Comparison of ENCODE assay signal across 7 cellular contexts in genomic region chr10:110311357-110311949, GRCh38.
DNase-seq lines count a peak whose midpoint lies in the region; ATAC-seq and TF ChIP-seq lines count a peak whose summit lies in the region.

No MANE protein-coding gene starts in this region.

- H3K9me2 ChIP-seq in DOHH2 (replicated peaks; ENCODE audit: control insufficient read depth, low read length), result no peaks in the 10 kb centered on the region

- peak; percentile 15 for DNase-seq in NCI-H510A (lab: John Stamatoyannopoulos, UW)
- DNase-seq in activated T-cell treated with anti-CD3 and anti-CD28 coated beads, Interleukin-2, amount 50 U/mL, for 24 hours, result peak; percentile 53
- peak; percentile 46 for DNase-seq in globus pallidus (ENCODE audit: low spot score)
- DNase-seq in putamen (ENCODE audit: low spot score), result peak; percentile 45

- TF ChIP-seq CTCF in DOHH2 (IDR thresholded peaks at IDR 0.05; ENCODE audit: low read depth, low read length, poor library complexity, severe bottlenecking), result peak; percentile 77
- TF ChIP-seq CTCF in HEK293 (tag by site-specific recombination; IDR thresholded peaks at IDR 0.05), result peak; percentile 57; the same call in 1 of the 2 replicates

- no peak overlapping the region for H3K27ac Mint-ChIP-seq in activated T-cell treated with anti-CD3 and anti-CD28 coated beads, Interleukin-2, amount 50 U/mL, for 24 hours

- H3K4me3 Mint-ChIP-seq in activated T-cell treated with anti-CD3 and anti-CD28 coated beads, Interleukin-2, amount 50 U/mL, for 24 hours, result no peak overlapping the region

- H4K20me1 ChIP-seq in DOHH2 (ENCODE audit: control insufficient read depth, insufficient read depth, low read depth, low read length), result no peaks in the 10 kb centered on the region

- no peaks in the 10 kb centered on the region for H3K9me3 Mint-ChIP-seq in activated T-cell treated with anti-CD3 and anti-CD28 coated beads, Interleukin-2, amount 50 U/mL, for 24 hours

- H3K36me3 ChIP-seq in DOHH2 (ENCODE audit: control insufficient read depth, low read length), result no peaks in the 10 kb centered on the region
- H3K36me3 ChIP-seq in HEK293 (ENCODE audit: control insufficient read depth in 2 of 2, insufficient read depth in 1 of 2, low read length in 2 of 2), result no peaks in the 10 kb centered on the region

- no peaks in the 10 kb centered on the region for H3K79me2 ChIP-seq in DOHH2 (ENCODE audit: control insufficient read depth, low read length)

- H3K4me1 Mint-ChIP-seq in activated T-cell treated with anti-CD3 and anti-CD28 coated beads, Interleukin-2, amount 50 U/mL, for 24 hours (ENCODE audit: low read depth), result peaks cover 34% of the 10 kb centered on the region

- H3K27ac ChIP-seq in DOHH2 (ENCODE audit: low read depth, low read length) (no peak overlapping the region), HEK293 (ENCODE audit: extremely low read depth, low read depth, low read length) (no peak overlapping the region)

- H3K4me2 ChIP-seq in DOHH2 (ENCODE audit: low read length), result 0 out of 2 replicates have a peak overlapping the region, but pooled peaks have one; percentile 17

- POLR2A ChIA-PET in HEK293 (lab: Yijun Ruan, JAX), result no interaction called here

- ATAC-seq in HG03039 (IDR thresholded peaks at IDR 0.05; ENCODE audit: unreplicated experiment), result no peak

- H3K4me1 ChIP-seq in DOHH2 (ENCODE audit: control insufficient read depth, low read length), result peaks cover 11% of the 10 kb centered on the region
- H3K4me1 ChIP-seq in HEK293 (ENCODE audit: control insufficient read depth, insufficient read depth, low read length), result no peaks in the 10 kb centered on the region

- H3K36me3 Mint-ChIP-seq in activated T-cell treated with anti-CD3 and anti-CD28 coated beads, Interleukin-2, amount 50 U/mL, for 24 hours (ENCODE audit: low read depth), result no peaks in the 10 kb centered on the region

- H3K4me3 ChIP-seq in DOHH2 (ENCODE audit: low read length), result no peak overlapping the region
- H3K4me3 ChIP-seq in HEK293 (ENCODE audit: low read depth, low read length), result no peak overlapping the region

- H3K9me3 ChIP-seq in DOHH2 (ENCODE audit: control insufficient read depth, insufficient read depth, low read length) (no peaks in the 10 kb centered on the region), HEK293 (ENCODE audit: control insufficient read depth, insufficient read depth, low read depth, low read length) (no peaks in the 10 kb centered on the region)

- CTCF ChIA-PET in HEK293 (lab: Yijun Ruan, JAX), result interaction anchor here (1.0 to 3.4 kb wide), 8 partner anchors 233 to 297 kb away, joined by 3 to 19 read pairs (median 6); partner anchors contain the start of gene SMC3

- H3K27me3 Mint-ChIP-seq in activated T-cell treated with anti-CD3 and anti-CD28 coated beads, Interleukin-2, amount 50 U/mL, for 24 hours, result no peaks in the 10 kb centered on the region

- no peaks in the 10 kb centered on the region for H3F3A ChIP-seq in DOHH2 (ENCODE audit: control insufficient read depth, insufficient read depth)

- peaks cover 9% of the 10 kb centered on the region; the same call in 1 of the 2 replicates for H3K27me3 ChIP-seq in DOHH2 (ENCODE audit: control insufficient read depth, low read length)

TF ChIP-seq in HEK293, 187 proteins besides CTCF, POLR2A, EP300 and RAD21:
- peak; percentile 22; the same call in 1 of the 2 replicates for TF ChIP-seq ZNF362 (tag by site-specific recombination; IDR thresholded peaks at IDR 0.05)
- TF ChIP-seq PATZ1 (tag by site-specific recombination; IDR thresholded peaks at IDR 0.05), result peak; percentile 37; the same call in 1 of the 2 replicates
- 0 out of 2 replicates have a peak, but pooled peaks have one; percentile 30 for TF ChIP-seq ZFHX2 (tag by site-specific recombination; conservative IDR thresholded peaks at IDR 0.05)
- TF ChIP-seq HOXD13 (CRISPR knock-in tag; IDR thresholded peaks at IDR 0.05; ENCODE audit: borderline replicate concordance), result no peak
- peak; percentile 98 for TF ChIP-seq ZNF654 (tag by site-specific recombination; IDR thresholded peaks at IDR 0.05; ENCODE audit: low read depth)
- TF ChIP-seq ZNF660 (tag by site-specific recombination; IDR thresholded peaks at IDR 0.05), result 0 out of 2 replicates have a peak, but pooled peaks have one; percentile 26
- TF ChIP-seq YY1 (tag by site-specific recombination; IDR thresholded peaks at IDR 0.05), result 0 out of 2 replicates have a peak, but pooled peaks have one; percentile 19
- peak; percentile 71; the same call in 1 of the 2 replicates for TF ChIP-seq ZSCAN30 (tag by site-specific recombination; IDR thresholded peaks at IDR 0.05)
- peak; percentile 35; the same call in 1 of the 2 replicates for TF ChIP-seq IKZF3 (tag by site-specific recombination; IDR thresholded peaks at IDR 0.05)
- no peak for TF ChIP-seq WT1 (tag by site-specific recombination; IDR thresholded peaks at IDR 0.05)
- TF ChIP-seq SP7 (tag by site-specific recombination; IDR thresholded peaks at IDR 0.05), result peak; percentile 29; the same call in 1 of the 2 replicates
